ENCODE assay signal across 29 cellular contexts in genomic region chr9:100090880-100091279, GRCh38.
"Had no signal": no experiment of that assay in that cellular context is flagged by ENCODE, and none has a peak within 500 bp of the region (broad histone marks: within the 10 kb centered on the region; RNA-seq: fewer than 3 reads in every experiment).

No MANE protein-coding gene starts in this region.

- DNase-seq: activated CD4-positive, alpha-beta memory T cell treated with anti-CD3 and anti-CD28 coated beads, Interleukin-2, amount 10 ng/mL, durations not matched to agents 7 days and 5 days; activated CD4-positive, alpha-beta T cell treated with anti-CD3 and anti-CD28 coated beads for 1 hour; activated CD4-positive, alpha-beta T cell treated with anti-CD3 and anti-CD28 coated beads for 4 hours; activated CD4-positive, alpha-beta T cell treated with anti-CD3 and anti-CD28 coated beads, Interleukin-2, amount 10 ng/mL, durations not matched to agents 7 days and 5 days; activated CD4-positive, alpha-beta T cell treated with anti-CD3 and anti-CD28 coated beads, Interleukin-2, amount 50 U/mL, for 4 hours; activated CD8-positive, alpha-beta memory T cell treated with anti-CD3 and anti-CD28 coated beads, Interleukin-2, amount 50 U/mL, for 48 hours; activated gamma-delta T cell; activated naive CD4-positive, alpha-beta T cell; activated naive CD4-positive, alpha-beta T cell treated with anti-CD3 and anti-CD28 coated beads, Interleukin-2, amount 10 ng/mL, durations not matched to agents 7 days and 5 days; activated naive CD8-positive, alpha-beta T cell treated with anti-CD3 and anti-CD28 coated beads, Interleukin-2, amount 10 ng/mL, durations not matched to agents 7 days and 5 days; activated T-cell treated with anti-CD3 and anti-CD28 coated beads for 4 hours; activated T-cell treated with anti-CD3 and anti-CD28 coated beads, Interleukin-2, amount 50 U/mL, for 24 hours; activated T-cell treated with anti-CD3 and anti-CD28 coated beads, Interleukin-2, amount 50 U/mL, for 72 hours; central memory CD4-positive, alpha-beta T cell; cerebellar nuclear complex; colonic mucosa; effector CD8-positive, alpha-beta T cell; foreskin fibroblast; head of caudate nucleus; hippocampal formation had no signal

- H3K27ac Mint-ChIP-seq: activated CD4-positive, alpha-beta memory T cell treated with anti-CD3 and anti-CD28 coated beads, Interleukin-2, amount 10 ng/mL, durations not matched to agents 7 days and 5 days; activated CD4-positive, alpha-beta T cell treated with anti-CD3 and anti-CD28 coated beads, Interleukin-2, amount 10 ng/mL, durations not matched to agents 7 days and 5 days; activated naive CD4-positive, alpha-beta T cell treated with anti-CD3 and anti-CD28 coated beads, Interleukin-2, amount 10 ng/mL, durations not matched to agents 7 days and 5 days; activated naive CD4-positive, alpha-beta T cell treated with anti-CD3 and anti-CD28 coated beads, Interleukin-2, amount 50 U/mL, for 72 hours; activated naive CD8-positive, alpha-beta T cell treated with anti-CD3 and anti-CD28 coated beads, Interleukin-2, amount 10 ng/mL, durations not matched to agents 7 days and 5 days; activated T-cell treated with anti-CD3 and anti-CD28 coated beads, Interleukin-2, amount 50 U/mL, for 24 hours; brain had no signal

- H3K9me3 ChIP-seq: ascending aorta, breast epithelium, colonic mucosa had no signal

- ATAC-seq: activated naive CD4-positive, alpha-beta T cell treated with anti-CD3 and anti-CD28 coated beads, Interleukin-2, amount 50 U/mL, for 72 hours had no signal

- H3K4me1 ChIP-seq: colonic mucosa had no signal

- H3K4me3 Mint-ChIP-seq: activated CD4-positive, alpha-beta memory T cell treated with anti-CD3 and anti-CD28 coated beads, Interleukin-2, amount 10 ng/mL, durations not matched to agents 7 days and 5 days; activated CD4-positive, alpha-beta T cell treated with anti-CD3 and anti-CD28 coated beads, Interleukin-2, amount 10 ng/mL, durations not matched to agents 7 days and 5 days; activated naive CD4-positive, alpha-beta T cell treated with anti-CD3 and anti-CD28 coated beads, Interleukin-2, amount 10 ng/mL, durations not matched to agents 7 days and 5 days; activated naive CD8-positive, alpha-beta T cell treated with anti-CD3 and anti-CD28 coated beads, Interleukin-2, amount 10 ng/mL, durations not matched to agents 7 days and 5 days; activated T-cell treated with anti-CD3 and anti-CD28 coated beads, Interleukin-2, amount 50 U/mL, for 24 hours; activated T-cell treated with anti-CD3 and anti-CD28 coated beads, Interleukin-2, amount 50 U/mL, for 72 hours; brain had no signal

- H3K4me3 ChIP-seq: ascending aorta, breast epithelium, cardiac muscle cell, colonic mucosa had no signal

- H3K27ac ChIP-seq: ascending aorta, breast epithelium, cardiac muscle cell, colonic mucosa, epithelial cell of prostate had no signal

- H3K36me3 Mint-ChIP-seq: activated naive CD4-positive, alpha-beta T cell treated with anti-CD3 and anti-CD28 coated beads, Interleukin-2, amount 50 U/mL, for 72 hours; brain had no signal

- H3K27me3 ChIP-seq: ascending aorta, breast epithelium, cardiac muscle cell, colonic mucosa had no signal

- H3K36me3 ChIP-seq: ascending aorta, breast epithelium, cardiac muscle cell, colonic mucosa had no signal

- H3K27me3 Mint-ChIP-seq: activated CD4-positive, alpha-beta memory T cell treated with anti-CD3 and anti-CD28 coated beads, Interleukin-2, amount 10 ng/mL, durations not matched to agents 7 days and 5 days; activated CD4-positive, alpha-beta T cell treated with anti-CD3 and anti-CD28 coated beads, Interleukin-2, amount 10 ng/mL, durations not matched to agents 7 days and 5 days; activated naive CD4-positive, alpha-beta T cell treated with anti-CD3 and anti-CD28 coated beads, Interleukin-2, amount 10 ng/mL, durations not matched to agents 7 days and 5 days; activated naive CD8-positive, alpha-beta T cell treated with anti-CD3 and anti-CD28 coated beads, Interleukin-2, amount 10 ng/mL, durations not matched to agents 7 days and 5 days; activated T-cell treated with anti-CD3 and anti-CD28 coated beads, Interleukin-2, amount 50 U/mL, for 24 hours; brain had no signal

- H3K9me3 Mint-ChIP-seq: activated CD4-positive, alpha-beta memory T cell treated with anti-CD3 and anti-CD28 coated beads, Interleukin-2, amount 10 ng/mL, durations not matched to agents 7 days and 5 days; activated CD4-positive, alpha-beta T cell treated with anti-CD3 and anti-CD28 coated beads, Interleukin-2, amount 10 ng/mL, durations not matched to agents 7 days and 5 days; activated naive CD4-positive, alpha-beta T cell treated with anti-CD3 and anti-CD28 coated beads, Interleukin-2, amount 10 ng/mL, durations not matched to agents 7 days and 5 days; activated naive CD4-positive, alpha-beta T cell treated with anti-CD3 and anti-CD28 coated beads, Interleukin-2, amount 50 U/mL, for 72 hours; activated naive CD8-positive, alpha-beta T cell treated with anti-CD3 and anti-CD28 coated beads, Interleukin-2, amount 10 ng/mL, durations not matched to agents 7 days and 5 days; activated T-cell treated with anti-CD3 and anti-CD28 coated beads, Interleukin-2, amount 50 U/mL, for 24 hours; activated T-cell treated with anti-CD3 and anti-CD28 coated beads, Interleukin-2, amount 50 U/mL, for 72 hours; brain had no signal

- FAIRE-seq: endometrium, endothelial cell of umbilical vein, frontal cortex had no signal
